In the genomic region with DNA sequence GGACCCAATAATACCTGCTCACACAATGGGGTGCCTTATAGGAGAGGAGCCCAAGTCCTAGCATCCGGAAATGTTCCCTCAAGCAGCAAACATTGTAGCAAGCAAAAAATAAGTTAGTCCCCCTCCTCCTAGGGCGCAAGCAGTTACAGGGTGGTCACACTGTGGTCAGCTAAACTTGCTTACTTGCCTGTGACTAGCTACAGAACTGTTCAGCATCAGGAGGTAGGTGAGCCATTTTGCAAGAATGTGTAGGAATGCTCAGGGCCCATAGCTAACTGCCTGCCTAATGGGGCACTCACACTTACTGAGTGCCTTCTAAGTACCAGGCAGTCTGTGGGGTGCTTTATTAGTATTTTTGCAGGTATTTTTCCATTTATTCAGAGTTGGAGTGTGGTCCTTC, we compare ENCODE assay signal across 27 cellular contexts.
"Had no signal": no experiment of that assay in that cellular context is flagged by ENCODE, and none has a peak within 500 bp of the region (broad histone marks: within the 10 kb centered on the region; RNA-seq: fewer than 3 reads in every experiment).

No MANE protein-coding gene starts in this region.

- H3K36me3 Mint-ChIP-seq: activated CD4-positive, alpha-beta memory T cell treated with anti-CD3 and anti-CD28 coated beads for 36 hours; activated naive CD4-positive, alpha-beta T cell treated with anti-CD3 and anti-CD28 coated beads, Interleukin-2, amount 10 ng/mL, durations not matched to agents 7 days and 5 days; activated naive CD4-positive, alpha-beta T cell treated with anti-CD3 and anti-CD28 coated beads, Interleukin-2, amount 50 U/mL, for 72 hours; activated naive CD8-positive, alpha-beta T cell treated with anti-CD3 and anti-CD28 coated beads, Interleukin-2, amount 10 ng/mL, durations not matched to agents 7 days and 5 days had no signal

- H3K4me1 Mint-ChIP-seq: activated CD4-positive, alpha-beta T cell treated with anti-CD3 and anti-CD28 coated beads for 36 hours; activated CD4-positive, alpha-beta T cell treated with anti-CD3 and anti-CD28 coated beads, Interleukin-2, amount 10 ng/mL, durations not matched to agents 24 days and 14 days; activated naive CD4-positive, alpha-beta T cell treated with anti-CD3 and anti-CD28 coated beads, Interleukin-2, amount 10 ng/mL, durations not matched to agents 7 days and 5 days; activated naive CD8-positive, alpha-beta T cell treated with anti-CD3 and anti-CD28 coated beads, Interleukin-2, amount 10 ng/mL, durations not matched to agents 7 days and 5 days; central memory CD8-positive, alpha-beta T cell had no signal

- H3K27me3 ChIP-seq: ascending aorta, brain microvascular endothelial cell, dorsolateral prefrontal cortex, esophagus muscularis mucosa, foreskin keratinocyte, gastrocnemius medialis had no signal

- DNase-seq: activated CD4-positive, alpha-beta memory T cell treated with anti-CD3 and anti-CD28 coated beads for 36 hours; activated CD4-positive, alpha-beta T cell treated with anti-CD3 and anti-CD28 coated beads for 36 hours; activated CD4-positive, alpha-beta T cell treated with anti-CD3 and anti-CD28 coated beads, Interleukin-2, amount 10 ng/mL, durations not matched to agents 24 days and 14 days; activated CD4-positive, CD25-positive, alpha-beta regulatory T cell; activated CD4-positive, CD25-positive, alpha-beta regulatory T cell treated with anti-CD3 and anti-CD28 coated beads, Interleukin-2, amount 50 U/mL, for 72 hours; activated CD8-positive, alpha-beta memory T cell treated with anti-CD3 and anti-CD28 coated beads, Interleukin-2, amount 50 U/mL, for 48 hours; activated gamma-delta T cell; activated naive CD4-positive, alpha-beta T cell; activated naive CD4-positive, alpha-beta T cell treated with anti-CD3 and anti-CD28 coated beads, Interleukin-2, amount 10 ng/mL, durations not matched to agents 7 days and 5 days; activated naive CD8-positive, alpha-beta T cell treated with anti-CD3 and anti-CD28 coated beads, Interleukin-2, amount 10 ng/mL, durations not matched to agents 7 days and 5 days; activated T-cell treated with anti-CD3 and anti-CD28 coated beads for 4 hours; activated T-cell treated with anti-CD3 and anti-CD28 coated beads, Interleukin-2, amount 50 U/mL, for 24 hours; activated T-cell treated with anti-CD3 and anti-CD28 coated beads, Interleukin-2, amount 50 U/mL, for 72 hours; brain microvascular endothelial cell; dorsolateral prefrontal cortex; effector memory CD4-positive, alpha-beta T cell; endodermal cell; erythroblast; foreskin keratinocyte; gastrocnemius medialis; T-helper 2 cell had no signal

- H3K9me3 Mint-ChIP-seq: activated CD4-positive, alpha-beta memory T cell treated with anti-CD3 and anti-CD28 coated beads for 36 hours; activated CD4-positive, alpha-beta T cell treated with anti-CD3 and anti-CD28 coated beads, Interleukin-2, amount 10 ng/mL, durations not matched to agents 24 days and 14 days; activated naive CD4-positive, alpha-beta T cell treated with anti-CD3 and anti-CD28 coated beads, Interleukin-2, amount 10 ng/mL, durations not matched to agents 7 days and 5 days; activated naive CD4-positive, alpha-beta T cell treated with anti-CD3 and anti-CD28 coated beads, Interleukin-2, amount 50 U/mL, for 72 hours; activated naive CD8-positive, alpha-beta T cell treated with anti-CD3 and anti-CD28 coated beads, Interleukin-2, amount 10 ng/mL, durations not matched to agents 7 days and 5 days; activated T-cell treated with anti-CD3 and anti-CD28 coated beads, Interleukin-2, amount 50 U/mL, for 24 hours; activated T-cell treated with anti-CD3 and anti-CD28 coated beads, Interleukin-2, amount 50 U/mL, for 72 hours; central memory CD8-positive, alpha-beta T cell; dendritic cell treated with granulocyte-macrophage colony-stimulating factor and Interleukin-4, amounts not matched to agents 40 ng/mL and 50 ng/mL, for 4 days had no signal

- H3K9me3 ChIP-seq: ascending aorta, esophagus muscularis mucosa, gastrocnemius medialis had no signal

- H3K36me3 ChIP-seq: ascending aorta, brain microvascular endothelial cell, esophagus muscularis mucosa, gastrocnemius medialis had no signal

- H3K4me1 ChIP-seq: ascending aorta, esophagus muscularis mucosa, foreskin keratinocyte, gastrocnemius medialis had no signal

- H3K27ac Mint-ChIP-seq: activated CD4-positive, alpha-beta memory T cell treated with anti-CD3 and anti-CD28 coated beads for 36 hours; activated CD4-positive, alpha-beta T cell treated with anti-CD3 and anti-CD28 coated beads for 36 hours; activated CD4-positive, alpha-beta T cell treated with anti-CD3 and anti-CD28 coated beads, Interleukin-2, amount 10 ng/mL, durations not matched to agents 24 days and 14 days; activated naive CD4-positive, alpha-beta T cell treated with anti-CD3 and anti-CD28 coated beads, Interleukin-2, amount 10 ng/mL, durations not matched to agents 7 days and 5 days; activated naive CD4-positive, alpha-beta T cell treated with anti-CD3 and anti-CD28 coated beads, Interleukin-2, amount 50 U/mL, for 72 hours; activated naive CD8-positive, alpha-beta T cell treated with anti-CD3 and anti-CD28 coated beads, Interleukin-2, amount 10 ng/mL, durations not matched to agents 7 days and 5 days; activated T-cell treated with anti-CD3 and anti-CD28 coated beads, Interleukin-2, amount 50 U/mL, for 24 hours; activated T-cell treated with anti-CD3 and anti-CD28 coated beads, Interleukin-2, amount 50 U/mL, for 72 hours; dendritic cell treated with granulocyte-macrophage colony-stimulating factor and Interleukin-4, amounts not matched to agents 40 ng/mL and 50 ng/mL, for 4 days; endodermal cell had no signal

- H3K4me3 Mint-ChIP-seq: activated CD4-positive, alpha-beta memory T cell treated with anti-CD3 and anti-CD28 coated beads for 36 hours; activated CD4-positive, alpha-beta T cell treated with anti-CD3 and anti-CD28 coated beads for 36 hours; activated CD4-positive, alpha-beta T cell treated with anti-CD3 and anti-CD28 coated beads, Interleukin-2, amount 10 ng/mL, durations not matched to agents 24 days and 14 days; activated naive CD4-positive, alpha-beta T cell treated with anti-CD3 and anti-CD28 coated beads, Interleukin-2, amount 10 ng/mL, durations not matched to agents 7 days and 5 days; activated naive CD8-positive, alpha-beta T cell treated with anti-CD3 and anti-CD28 coated beads, Interleukin-2, amount 10 ng/mL, durations not matched to agents 7 days and 5 days; activated T-cell treated with anti-CD3 and anti-CD28 coated beads, Interleukin-2, amount 50 U/mL, for 24 hours; activated T-cell treated with anti-CD3 and anti-CD28 coated beads, Interleukin-2, amount 50 U/mL, for 72 hours; central memory CD8-positive, alpha-beta T cell; dendritic cell treated with granulocyte-macrophage colony-stimulating factor and Interleukin-4, amounts not matched to agents 40 ng/mL and 50 ng/mL, for 4 days; endodermal cell had no signal

- H3K4me3 ChIP-seq: ascending aorta, coronary artery, dorsolateral prefrontal cortex, esophagus muscularis mucosa, gastrocnemius medialis had no signal

- H3K27me3 Mint-ChIP-seq: activated naive CD4-positive, alpha-beta T cell treated with anti-CD3 and anti-CD28 coated beads, Interleukin-2, amount 10 ng/mL, durations not matched to agents 7 days and 5 days had no signal

- H3K27ac ChIP-seq: ascending aorta, brain microvascular endothelial cell, coronary artery, dorsolateral prefrontal cortex, esophagus muscularis mucosa, foreskin keratinocyte, gastrocnemius medialis had no signal
